In the genomic region with DNA sequence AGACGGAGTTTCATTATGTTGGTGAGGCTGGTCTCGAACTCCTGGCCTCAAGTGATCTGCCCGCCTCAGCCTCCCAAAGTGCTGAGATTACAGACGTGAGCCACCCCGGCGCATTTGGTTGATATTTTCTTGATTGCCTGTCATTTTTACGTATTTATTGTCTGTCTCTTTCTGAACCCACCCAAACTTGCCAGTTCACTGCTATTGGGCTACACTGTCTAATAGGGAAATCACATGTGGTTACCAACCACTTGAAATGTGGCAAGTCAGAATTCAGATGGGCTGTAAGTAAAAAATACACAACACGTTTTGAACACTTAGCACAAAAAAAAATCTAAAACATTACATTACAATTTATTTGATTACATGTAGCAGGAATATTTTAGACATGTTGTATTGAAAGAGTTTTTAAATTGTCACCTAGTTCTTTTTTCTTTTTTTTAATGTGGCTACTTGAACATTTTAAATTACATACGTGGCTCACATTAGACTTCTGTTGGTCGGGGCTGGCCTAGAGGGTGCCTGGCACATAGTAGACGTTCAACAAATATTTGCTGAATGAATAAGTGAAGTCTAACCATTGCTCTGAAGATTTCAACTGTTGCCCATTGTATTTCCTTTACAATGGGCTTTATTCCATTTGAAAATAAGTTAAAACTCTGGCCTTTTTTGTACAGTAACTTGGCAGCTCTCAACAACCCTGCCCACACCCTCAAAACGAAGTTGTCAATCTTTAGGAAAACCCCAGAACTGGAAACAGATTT, we compare ENCODE assay signal across 9 cellular contexts. TPM values are rescaled to one million over a fixed set of nuclear protein-coding genes. Genes with fewer than 3 reads are reported as not detected.
A peak's percentile ranks its signal among the peaks of the same experiment; 100 is the strongest.
DNase-seq lines count a peak whose midpoint lies in the region; FAIRE-seq and TF ChIP-seq lines count a peak whose summit lies in the region.
"Had no signal": no experiment of that assay in that cellular context is flagged by ENCODE, and none has a peak within 500 bp of the region (broad histone marks: within the 10 kb centered on the region; RNA-seq: fewer than 3 reads in every experiment).

No MANE protein-coding gene starts in this region.

- no peak for TF ChIP-seq EP300 in tibial nerve (IDR thresholded peaks at IDR 0.05)

- no peaks in the 10 kb centered on the region for H3K9me3 Mint-ChIP-seq in activated naive CD4-positive, alpha-beta T cell treated with anti-CD3 and anti-CD28 coated beads for 36 hours

- H3K9ac ChIP-seq in liver (ENCODE audit: low read depth in 1 of 2, low read length in 2 of 2) = peak overlapping the region in 1 of 2 donors; percentile 98

- intact Hi-C loops in activated naive CD4-positive, alpha-beta T cell treated with anti-CD3 and anti-CD28 coated beads for 36 hours (cut with micrococcal nuclease) = no loop called here

- H3K27ac ChIP-seq in liver (ENCODE audit: low read depth in 1 of 2, low read length in 2 of 2) (peak overlapping the region; percentile 97 to 99), tibial nerve (peak overlapping the region; percentile 92 to 99 (median 96))

- in situ Hi-C loops in astrocyte of the spinal cord (cut with HindIII; ENCODE audit: low sequenced_read_pairs) = no loop called here

- H3K9me3 ChIP-seq in liver (ENCODE audit: control insufficient read depth in 4 of 4, low read length in 3 of 4) (no peaks in the 10 kb centered on the region), tibial nerve (no peaks in the 10 kb centered on the region)

- H3K36me3 ChIP-seq in liver (ENCODE audit: control insufficient read depth in 4 of 4, insufficient read depth in 3 of 4, low read depth in 1 of 4, low read length in 3 of 4) (no peaks in the 10 kb centered on the region), tibial nerve (peaks cover 0 to 3% (median 0%) of the 10 kb centered on the region in 3 donors)

- CTCF ChIA-PET in activated naive CD4-positive, alpha-beta T cell treated with anti-CD3 and anti-CD28 coated beads for 36 hours (lab: Charles Lee) = interaction anchor here (0.6 to 4.4 kb wide), 3 partner anchors 26 to 184 kb away, joined by 3 to 28 read pairs (median 4); no protein-coding TSS in a partner anchor

- H3K36me3 Mint-ChIP-seq in activated naive CD4-positive, alpha-beta T cell treated with anti-CD3 and anti-CD28 coated beads for 36 hours (ENCODE audit: low read depth) = no peaks in the 10 kb centered on the region

- WGBS in liver = 65% methylated on average over 12 of the region's 12 CpGs
- 63 to 64% methylated on average over 12 of the region's 12 CpGs for WGBS in tibial nerve, 2 donors

- FAIRE-seq in D721Med (lab: Jason Lieb, UNC) = no peak
- FAIRE-seq: G401.6 had no signal

- TF ChIP-seq POLR2A in tibial nerve (IDR thresholded peaks at IDR 0.05) = no peak

- no peak for TF ChIP-seq RAD21 in liver (IDR thresholded peaks at IDR 0.05)

- peak overlapping the region; percentile 70 for H3K4me3 Mint-ChIP-seq in activated naive CD4-positive, alpha-beta T cell treated with anti-CD3 and anti-CD28 coated beads for 36 hours

- no peak for DNase-seq in activated naive CD4-positive, alpha-beta T cell treated with anti-CD3 and anti-CD28 coated beads for 36 hours
- DNase-seq in activated naive CD4-positive, alpha-beta T cell treated with anti-CD3 and anti-CD28 coated beads, Interleukin-2, amount 50 U/mL, for 16 hours = no peak
- DNase-seq in astrocyte of the spinal cord (ENCODE audit: low read depth, low spot score) (peak; percentile 68), tibial nerve (ENCODE audit: low spot score in 2 of 2) (no peak), NCI-H187 treated with DMSO at 0.1 percent for 48 hours (lab: John Stamatoyannopoulos, UW) (no peak), D721Med (ENCODE audit: insufficient read length, low spot score) (no peak)
- no peak for DNase-seq in stimulated activated CD4-positive, alpha-beta T cell treated with anti-CD3 and anti-CD28 coated beads, Interleukin-1b, Interleukin-23, amount 100 ng/mL, for 48 hours

- no peak for TF ChIP-seq CTCF in astrocyte of the spinal cord (IDR thresholded peaks at IDR 0.05; ENCODE audit: low read depth, low read length)
- TF ChIP-seq CTCF in liver (IDR thresholded peaks at IDR 0.05; ENCODE audit: low read depth, low read length, missing input control) = no peak
- TF ChIP-seq CTCF in tibial nerve (IDR thresholded peaks at IDR 0.05) = no peak
- no peak for TF ChIP-seq CTCF in D721Med (IDR thresholded peaks at IDR 0.05; ENCODE audit: insufficient read depth, missing control alignments)

- H3K27me3 Mint-ChIP-seq in activated naive CD4-positive, alpha-beta T cell treated with anti-CD3 and anti-CD28 coated beads for 36 hours (ENCODE audit: low read depth) = no peaks in the 10 kb centered on the region

- H3K4me1 ChIP-seq in liver (ENCODE audit: control insufficient read depth in 4 of 4, insufficient read depth in 4 of 4, low read length in 3 of 4) (peaks cover 19 to 63% (median 42%) of the 10 kb centered on the region in 4 donors), tibial nerve (peaks cover 0 to 67% (median 12%) of the 10 kb centered on the region in 4 donors)

- H3K27me3 ChIP-seq in liver (ENCODE audit: control insufficient read depth in 4 of 4, insufficient read depth in 4 of 4, low read length in 3 of 4) (no peaks in the 10 kb centered on the region), tibial nerve (no peaks in the 10 kb centered on the region)

- H3K4me3 ChIP-seq in astrocyte of the spinal cord (ENCODE audit: low read depth, low read length) (peak overlapping the region; percentile 93), liver (ENCODE audit: low read depth in 1 of 3, low read length in 3 of 3) (peak overlapping the region in 1 of 3 donors; percentile 95), tibial nerve (peak overlapping the region in 2 of 4 donors; percentile 84 to 85)

- peak overlapping the region; percentile 80 for H3K27ac Mint-ChIP-seq in activated naive CD4-positive, alpha-beta T cell treated with anti-CD3 and anti-CD28 coated beads for 36 hours

- peaks cover 34% of the 10 kb centered on the region for H3K4me1 Mint-ChIP-seq in activated naive CD4-positive, alpha-beta T cell treated with anti-CD3 and anti-CD28 coated beads for 36 hours (ENCODE audit: low read depth)

TF ChIP-seq in liver, 16 proteins besides CTCF, POLR2A, EP300 and RAD21:
- TF ChIP-seq FOXA2 (IDR thresholded peaks at IDR 0.05) (no peak), SP1 (IDR thresholded peaks at IDR 0.05) (no peak)

RNA-seq across cellular contexts. Expression of a gene that starts 1.9 kb away (rescaled TPM):
- total RNA-seq in activated naive CD4-positive, alpha-beta T cell treated with anti-CD3 and anti-CD28 coated beads for 36 hours = 10 to 100 TPM; 31.0 to 31.7 TPM
- total RNA-seq in liver (10 to 100 TPM; 25.7 to 41.7 TPM), tibial nerve (10 to 100 TPM; 39.8 to 66.9 (median 48.0) TPM)
- 10 to 100 TPM; 20.4 to 31.0 TPM for polyA plus RNA-seq in liver

RNA-seq across cellular contexts. Expression of a gene that starts 42.6 kb away (rescaled TPM):
- 10 to 100 TPM; 62.0 to 62.5 TPM for total RNA-seq in activated naive CD4-positive, alpha-beta T cell treated with anti-CD3 and anti-CD28 coated beads for 36 hours
- total RNA-seq in liver = 10 to 100 TPM in 1 of 2 donors, 1 to 10 TPM in 1; 7.4 to 26.4 TPM
- 1 to 10 TPM; 5.4 to 6.0 TPM for polyA plus RNA-seq in liver
- 10 to 100 TPM in 1 of 4 donors, 1 to 10 TPM in 3; 4.8 to 17.3 (median 8.4) TPM for total RNA-seq in tibial nerve

RNA-seq across cellular contexts. Expression of a gene that starts 44.7 kb away (rescaled TPM):
- 1 to 10 TPM; 1.7 to 2.4 TPM for total RNA-seq in activated naive CD4-positive, alpha-beta T cell treated with anti-CD3 and anti-CD28 coated beads for 36 hours
- 10 to 100 TPM in 1 of 2 donors, 1 to 10 TPM in 1; 9.8 to 16.4 TPM for total RNA-seq in liver
- 10 to 100 TPM; 11.2 to 12.2 TPM for polyA plus RNA-seq in liver
- total RNA-seq in tibial nerve = 10 to 100 TPM; 26.8 to 53.1 (median 34.0) TPM
